Comparison of ENCODE assay signal across 13 cellular contexts in the genomic region with DNA sequence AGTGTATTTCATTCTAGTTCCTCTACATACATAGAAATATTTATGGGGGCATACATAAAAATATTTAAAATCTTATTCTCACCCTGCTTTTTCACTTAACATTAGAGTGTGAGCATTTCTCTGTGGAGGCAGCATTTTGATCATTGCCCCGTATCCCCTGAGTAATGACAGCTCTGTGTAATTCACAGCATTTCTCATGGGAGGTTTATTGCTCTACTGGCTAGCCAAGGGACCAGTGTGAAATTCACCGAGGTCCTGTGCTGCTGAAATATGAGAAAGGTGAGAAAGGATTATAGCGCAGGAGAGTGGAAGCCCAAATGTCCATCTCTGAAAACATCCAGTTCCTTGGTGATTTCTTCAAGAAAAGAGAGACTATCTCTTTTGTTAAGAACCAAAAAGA. TPM values are rescaled to one million over a fixed set of nuclear protein-coding genes. Genes with fewer than 3 reads are reported as not detected.
DNase-seq lines count a peak whose midpoint lies in the region; ATAC-seq and TF ChIP-seq lines count a peak whose summit lies in the region.
"Had no signal": no experiment of that assay in that cellular context is flagged by ENCODE, and none has a peak within 500 bp of the region (broad histone marks: within the 10 kb centered on the region; RNA-seq: fewer than 3 reads in every experiment).

No MANE protein-coding gene starts in this region.

- H3K27ac ChIP-seq in SK-N-SH (ENCODE audit: low read depth in 2 of 2, low read length in 1 of 2): peak overlapping the region; percentile 71 to 95; a peak in 3 of 4 replicates
- H3K27ac ChIP-seq in urinary bladder (ENCODE audit: low read depth): peak overlapping the region; percentile 32

- H3K4me2 ChIP-seq in SK-N-SH: peak overlapping the region; percentile 47

- ATAC-seq in SK-N-SH treated with all-trans-retinoic acid at 6 μM for 48 hours (no peak), T-helper 17 cell (no peak)
- ATAC-seq: CD8-positive, alpha-beta T cell had no signal

- H3K36me3 ChIP-seq in SK-N-SH (replicated peaks in 1 of 2; ENCODE audit: control insufficient read depth in 1 of 2, insufficient read depth in 2 of 2, low read length in 1 of 2) (no peaks in the 10 kb centered on the region), urinary bladder (ENCODE audit: insufficient read depth) (no peaks in the 10 kb centered on the region)

- POLR2A ChIA-PET in SK-N-SH (lab: Yijun Ruan, JAX): no interaction called here

- H3K27me3 ChIP-seq in SK-N-SH (ENCODE audit: insufficient read depth): no peaks in the 10 kb centered on the region

- CTCF ChIA-PET in SK-N-SH (lab: Yijun Ruan, JAX): interaction anchor here (0.9 kb wide), 1 partner anchor 20 kb away, joined by 3 read pairs; no protein-coding TSS in a partner anchor

- H3K27ac Mint-ChIP-seq in chondrocyte (ENCODE audit: unreplicated experiment) (peak overlapping the region; percentile 91), nephron (peak overlapping the region; percentile 83 to 95 (median 86)), T-helper 17 cell (no peak overlapping the region)
- H3K27ac Mint-ChIP-seq: CD8-positive, alpha-beta T cell had no signal

- H3F3A ChIP-seq in SK-N-SH (replicated peaks; ENCODE audit: insufficient read depth): peaks cover 48% of the 10 kb centered on the region

- TF ChIP-seq RAD21 in SK-N-SH (IDR thresholded peaks at IDR 0.05; ENCODE audit: low read length): no peak

- DNase-seq in SK-N-SH (no peak), chondrocyte (ENCODE audit: low spot score) (no peak), T-helper 17 cell (no peak), lower leg skin (ENCODE audit: low spot score in 2 of 2) (no peak)
- DNase-seq in activated CD4-positive, CD25-positive, alpha-beta regulatory T cell treated with anti-CD3 and anti-CD28 coated beads, Interleukin-2, amount 50 U/mL, for 72 hours: no peak
- DNase-seq: activated CD8-positive, alpha-beta memory T cell treated with anti-CD3 and anti-CD28 coated beads for 24 hours; activated gamma-delta T cell; CD8-positive, alpha-beta T cell; MM.1S; mucosa of descending colon had no signal

- H3K27me3 Mint-ChIP-seq in chondrocyte (ENCODE audit: low read depth): no peaks in the 10 kb centered on the region
- no peaks in the 10 kb centered on the region for H3K27me3 Mint-ChIP-seq in nephron (ENCODE audit: low read depth)
- no peaks in the 10 kb centered on the region for H3K27me3 Mint-ChIP-seq in T-helper 17 cell

- no peak overlapping the region for H2AFZ ChIP-seq in SK-N-SH (ENCODE audit: low read depth)

- no peak for TF ChIP-seq EP300 in SK-N-SH (IDR thresholded peaks at IDR 0.05; ENCODE audit: borderline replicate concordance in 1 of 2, low read depth in 1 of 2, low read length in 1 of 2)

- H3K9me2 ChIP-seq in SK-N-SH: no peaks in the 10 kb centered on the region

- no peak for TF ChIP-seq POLR2A in lower leg skin (IDR thresholded peaks at IDR 0.05)

- peaks cover 88% of the 10 kb centered on the region for H3K79me2 ChIP-seq in SK-N-SH (ENCODE audit: insufficient read depth)

- H3K9ac ChIP-seq in SK-N-SH: peak overlapping the region; percentile 48

- TF ChIP-seq CTCF in SK-N-SH (IDR thresholded peaks at IDR 0.05) (no peak), chondrocyte (IDR thresholded peaks at IDR 0.05) (no peak), nephron (IDR thresholded peaks at IDR 0.05; ENCODE audit: unreplicated experiment in 3 of 3) (no peak), lower leg skin (IDR thresholded peaks at IDR 0.05) (no peak)

- intact Hi-C loops in lower leg skin (cut with DNase I; ENCODE audit: low total_unique reads): no loop called here

- WGBS in SK-N-SH (ENCODE audit: low lambda C conversion rate): 36% methylated on average over 3 of the region's 3 CpGs
- WGBS in urinary bladder: 54% methylated on average over 3 of the region's 3 CpGs
- 71% methylated on average over 3 of the region's 3 CpGs for WGBS in lower leg skin, 2 donors

- H3K9me3 ChIP-seq in SK-N-SH (no peaks in the 10 kb centered on the region), T-helper 17 cell (ENCODE audit: control insufficient read depth, low read length, poor library complexity, severe bottlenecking) (no peaks in the 10 kb centered on the region)
- H3K9me3 ChIP-seq: mucosa of descending colon had no signal

- H3K36me3 Mint-ChIP-seq in chondrocyte (ENCODE audit: low read depth) (no peaks in the 10 kb centered on the region), nephron (ENCODE audit: low read depth) (no peaks in the 10 kb centered on the region), T-helper 17 cell (ENCODE audit: low read depth) (no peaks in the 10 kb centered on the region)
- H3K36me3 Mint-ChIP-seq: CD8-positive, alpha-beta T cell had no signal

- peaks cover 97% of the 10 kb centered on the region for H3K4me1 Mint-ChIP-seq in chondrocyte (ENCODE audit: low read depth)
- peaks cover 97% of the 10 kb centered on the region for H3K4me1 Mint-ChIP-seq in nephron
- no peaks in the 10 kb centered on the region for H3K4me1 Mint-ChIP-seq in T-helper 17 cell

- H3K4me3 ChIP-seq in SK-N-SH (ENCODE audit: low read depth in 2 of 2, low read length in 1 of 2): no peak overlapping the region; a peak in 1 of 4 replicates
- no peak overlapping the region for H3K4me3 ChIP-seq in urinary bladder (ENCODE audit: low read depth, low read length)
- H3K4me3 ChIP-seq in lower leg skin (ENCODE audit: low read depth, poor library complexity, severe bottlenecking): no peak overlapping the region
- H3K4me3 ChIP-seq: mucosa of descending colon had no signal

- H3K4me1 ChIP-seq in SK-N-SH (ENCODE audit: control insufficient read depth in 1 of 2, insufficient read depth in 2 of 2, low read depth in 1 of 2, low read length in 1 of 2) (peaks cover 0 to 69% of the 10 kb centered on the region in 2 experiments; a peak in 3 of 4 replicates), urinary bladder (ENCODE audit: insufficient read depth) (no peaks in the 10 kb centered on the region)

- H3K4me3 Mint-ChIP-seq in chondrocyte (ENCODE audit: unreplicated experiment) (peak overlapping the region; percentile 13), nephron (peak overlapping the region; percentile 34 to 59 (median 47)), T-helper 17 cell (no peak overlapping the region)
- H3K4me3 Mint-ChIP-seq: CD8-positive, alpha-beta T cell had no signal

- no peaks in the 10 kb centered on the region for H4K20me1 ChIP-seq in SK-N-SH (ENCODE audit: insufficient read depth)

- H3K9me3 Mint-ChIP-seq in chondrocyte (ENCODE audit: low read depth): no peaks in the 10 kb centered on the region
- no peaks in the 10 kb centered on the region for H3K9me3 Mint-ChIP-seq in nephron
- H3K9me3 Mint-ChIP-seq: CD8-positive, alpha-beta T cell had no signal

TF ChIP-seq in SK-N-SH, 30 proteins besides CTCF, POLR2A, EP300 and RAD21:
- no peak for TF ChIP-seq TEAD4 (IDR thresholded peaks at IDR 0.05; ENCODE audit: borderline replicate concordance, insufficient read depth)
- no peak for TF ChIP-seq RCOR1 (IDR thresholded peaks at IDR 0.05; ENCODE audit: low read length)
- TF ChIP-seq GATA2 (CRISPR knock-in tag; IDR thresholded peaks at IDR 0.05): no peak
- no peak for TF ChIP-seq TCF12 (IDR thresholded peaks at IDR 0.05)
- no peak for TF ChIP-seq NRF1 (IDR thresholded peaks at IDR 0.05; ENCODE audit: low read depth, low read length)
- TF ChIP-seq ELF1 (IDR thresholded peaks at IDR 0.05): no peak
- TF ChIP-seq GABPA (IDR thresholded peaks at IDR 0.05; ENCODE audit: low read depth): no peak

TF ChIP-seq in SK-N-SH treated with all-trans-retinoic acid at 6 μM for 48 hours, 23 proteins besides CTCF, POLR2A, EP300 and RAD21 (continues in another document):
- TF ChIP-seq ZNF565 (CRISPR knock-in tag; conservative IDR thresholded peaks at IDR 0.05; ENCODE audit: low read depth) (no peak), ISL1 (CRISPR knock-in tag; IDR thresholded peaks at IDR 0.05) (no peak), ZC3H10 (CRISPR knock-in tag; IDR thresholded peaks at IDR 0.05) (no peak), RARB (CRISPR knock-in tag; IDR thresholded peaks at IDR 0.05) (no peak), PPARA (CRISPR knock-in tag; IDR thresholded peaks at IDR 0.05; ENCODE audit: borderline replicate concordance) (no peak), OSR1 (CRISPR knock-in tag; IDR thresholded peaks at IDR 0.05) (no peak), BACH2 (CRISPR knock-in tag; IDR thresholded peaks at IDR 0.05; ENCODE audit: borderline replicate concordance) (no peak), CSDC2 (CRISPR knock-in tag; IDR thresholded peaks at IDR 0.05) (no peak), ZNF8 (CRISPR knock-in tag; IDR thresholded peaks at IDR 0.05) (no peak)
- TF ChIP-seq, protein P1, sequence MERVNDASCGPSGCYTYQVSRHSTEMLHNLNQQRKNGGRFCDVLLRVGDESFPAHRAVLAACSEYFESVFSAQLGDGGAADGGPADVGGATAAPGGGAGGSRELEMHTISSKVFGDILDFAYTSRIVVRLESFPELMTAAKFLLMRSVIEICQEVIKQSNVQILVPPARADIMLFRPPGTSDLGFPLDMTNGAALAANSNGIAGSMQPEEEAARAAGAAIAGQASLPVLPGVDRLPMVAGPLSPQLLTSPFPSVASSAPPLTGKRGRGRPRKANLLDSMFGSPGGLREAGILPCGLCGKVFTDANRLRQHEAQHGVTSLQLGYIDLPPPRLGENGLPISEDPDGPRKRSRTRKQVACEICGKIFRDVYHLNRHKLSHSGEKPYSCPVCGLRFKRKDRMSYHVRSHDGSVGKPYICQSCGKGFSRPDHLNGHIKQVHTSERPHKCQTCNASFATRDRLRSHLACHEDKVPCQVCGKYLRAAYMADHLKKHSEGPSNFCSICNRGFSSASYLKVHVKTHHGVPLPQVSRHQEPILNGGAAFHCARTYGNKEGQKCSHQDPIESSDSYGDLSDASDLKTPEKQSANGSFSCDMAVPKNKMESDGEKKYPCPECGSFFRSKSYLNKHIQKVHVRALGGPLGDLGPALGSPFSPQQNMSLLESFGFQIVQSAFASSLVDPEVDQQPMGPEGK (CRISPR knock-in tag; IDR thresholded peaks at IDR 0.05; ENCODE audit: borderline replicate concordance): no peak
- TF ChIP-seq, protein P2, sequence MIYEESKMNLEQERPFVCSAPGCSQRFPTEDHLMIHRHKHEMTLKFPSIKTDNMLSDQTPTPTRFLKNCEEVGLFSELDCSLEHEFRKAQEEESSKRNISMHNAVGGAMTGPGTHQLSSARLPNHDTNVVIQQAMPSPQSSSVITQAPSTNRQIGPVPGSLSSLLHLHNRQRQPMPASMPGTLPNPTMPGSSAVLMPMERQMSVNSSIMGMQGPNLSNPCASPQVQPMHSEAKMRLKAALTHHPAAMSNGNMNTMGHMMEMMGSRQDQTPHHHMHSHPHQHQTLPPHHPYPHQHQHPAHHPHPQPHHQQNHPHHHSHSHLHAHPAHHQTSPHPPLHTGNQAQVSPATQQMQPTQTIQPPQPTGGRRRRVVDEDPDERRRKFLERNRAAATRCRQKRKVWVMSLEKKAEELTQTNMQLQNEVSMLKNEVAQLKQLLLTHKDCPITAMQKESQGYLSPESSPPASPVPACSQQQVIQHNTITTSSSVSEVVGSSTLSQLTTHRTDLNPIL (CRISPR knock-in tag; IDR thresholded peaks at IDR 0.05; ENCODE audit: low read depth): no peak

RNA-seq across cellular contexts. Expression of a gene that starts 22.9 kb away (rescaled TPM):
- polyA plus RNA-seq in SK-N-SH (2012; rRNA removed): 29.8 and 36.2 TPM in 2 replicates
- 37.7 and 40.7 TPM in 2 replicates for polyA plus RNA-seq in SK-N-SH (2012; cell fraction: cytosol; rRNA removed)
- polyA plus RNA-seq in SK-N-SH (2012; cell fraction: nucleus; rRNA removed): 27.3 and 49.5 TPM in 2 replicates
- 70.0 to 131 TPM (median 70.9 TPM) in 3 replicates for total RNA-seq in chondrocyte
- total RNA-seq in urinary bladder: 73.5 TPM
- 23.4 TPM for polyA plus RNA-seq in urinary bladder
- total RNA-seq in T-helper 17 cell: 1 to 10 TPM in 1 of 2 donors, under 1 TPM in 1; 0.40 to 4.8 TPM
- 10 to 100 TPM; 18.9 to 24.4 (median 21.0) TPM for total RNA-seq in lower leg skin
- total RNA-seq: CD8-positive, alpha-beta T cell had no signal
